12 cellular contexts compared by ENCODE assay signal in the genomic region with DNA sequence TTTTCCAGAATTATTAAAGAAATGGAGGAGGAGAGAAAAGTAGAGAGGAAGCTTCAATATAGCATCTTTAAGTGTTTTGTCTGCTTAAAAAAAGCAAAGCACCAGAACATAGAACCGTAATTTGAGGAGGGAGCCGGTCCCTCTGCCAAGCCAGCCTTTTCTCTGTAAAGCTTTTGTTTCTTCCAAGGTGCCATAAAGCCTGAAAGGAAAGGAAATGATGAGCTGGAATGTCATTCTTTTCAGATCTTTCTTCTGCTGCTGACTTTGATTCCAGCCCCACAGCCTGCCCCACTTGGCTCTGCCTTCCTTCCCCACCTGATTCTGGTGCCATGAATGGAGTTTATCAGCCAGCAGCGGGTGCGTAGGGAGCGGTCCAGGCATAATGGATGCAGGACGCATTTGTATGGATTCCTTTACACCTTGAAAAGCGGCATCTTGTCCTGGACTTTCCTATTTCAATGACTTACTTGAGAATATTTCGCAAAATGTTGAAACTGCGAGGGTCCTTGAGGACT.
"Had no signal": no experiment of that assay in that cellular context is flagged by ENCODE, and none has a peak within 500 bp of the region (broad histone marks: within the 10 kb centered on the region; RNA-seq: fewer than 3 reads in every experiment).

No MANE protein-coding gene starts in this region.

- H3K36me3 Mint-ChIP-seq: natural killer cell treated with Interleukin-12 subunit alpha and Interleukin-12 subunit beta and Interleukin-15 and Interleukin-18, amount 100 ng/mL, for 72 hours; stimulated activated effector memory CD8-positive, alpha-beta T cell treated with anti-CD3 and anti-CD28 coated beads, Interleukin-12 subunit alpha, Interleukin-12 subunit beta, amount 100 ng/mL, for 72 hours had no signal

- H3K9me3 Mint-ChIP-seq: activated CD4-positive, alpha-beta memory T cell treated with anti-CD3 and anti-CD28 coated beads, Interleukin-2, amount 10 ng/mL, durations not matched to agents 7 days and 5 days; activated T-cell treated with anti-CD3 and anti-CD28 coated beads, Interleukin-2, amount 50 U/mL, for 24 hours; natural killer cell treated with Interleukin-12 subunit alpha and Interleukin-12 subunit beta and Interleukin-15 and Interleukin-18, amount 100 ng/mL, for 72 hours; stimulated activated effector memory CD8-positive, alpha-beta T cell treated with anti-CD3 and anti-CD28 coated beads, Interleukin-12 subunit alpha, Interleukin-12 subunit beta, amount 100 ng/mL, for 72 hours; T-helper 1 cell treated with Interleukin-12 subunit alpha and Interleukin-12 subunit beta and Interleukin-4 antibody, amounts not matched to agents 30 μg/mL and 1 μg/mL, for 36 hours had no signal

- H3K4me3 Mint-ChIP-seq: activated CD4-positive, alpha-beta memory T cell treated with anti-CD3 and anti-CD28 coated beads, Interleukin-2, amount 10 ng/mL, durations not matched to agents 7 days and 5 days; activated T-cell treated with anti-CD3 and anti-CD28 coated beads, Interleukin-2, amount 50 U/mL, for 24 hours; natural killer cell treated with Interleukin-12 subunit alpha and Interleukin-12 subunit beta and Interleukin-15 and Interleukin-18, amount 100 ng/mL, for 72 hours; stimulated activated effector memory CD8-positive, alpha-beta T cell treated with anti-CD3 and anti-CD28 coated beads, Interleukin-12 subunit alpha, Interleukin-12 subunit beta, amount 100 ng/mL, for 72 hours; T-helper 1 cell treated with Interleukin-12 subunit alpha and Interleukin-12 subunit beta and Interleukin-4 antibody, amounts not matched to agents 30 μg/mL and 1 μg/mL, for 36 hours had no signal

- H3K9me3 ChIP-seq: tibial artery had no signal

- H3K36me3 ChIP-seq: cardiac muscle cell, tibial artery had no signal

- H3K27me3 Mint-ChIP-seq: activated CD4-positive, alpha-beta memory T cell treated with anti-CD3 and anti-CD28 coated beads, Interleukin-2, amount 10 ng/mL, durations not matched to agents 7 days and 5 days; activated T-cell treated with anti-CD3 and anti-CD28 coated beads, Interleukin-2, amount 50 U/mL, for 24 hours had no signal

- ATAC-seq: left lobe of liver; natural killer cell treated with Interleukin-12 subunit alpha and Interleukin-12 subunit beta and Interleukin-15 and Interleukin-18, amount 100 ng/mL, for 72 hours; stimulated activated effector memory CD8-positive, alpha-beta T cell treated with anti-CD3 and anti-CD28 coated beads, Interleukin-12 subunit alpha, Interleukin-12 subunit beta, amount 100 ng/mL, for 72 hours had no signal

- H3K27me3 ChIP-seq: cardiac muscle cell, tibial artery had no signal

- H3K4me1 ChIP-seq: tibial artery had no signal

- H3K27ac Mint-ChIP-seq: activated CD4-positive, alpha-beta memory T cell treated with anti-CD3 and anti-CD28 coated beads, Interleukin-2, amount 10 ng/mL, durations not matched to agents 7 days and 5 days; activated T-cell treated with anti-CD3 and anti-CD28 coated beads, Interleukin-2, amount 50 U/mL, for 24 hours; natural killer cell treated with Interleukin-12 subunit alpha and Interleukin-12 subunit beta and Interleukin-15 and Interleukin-18, amount 100 ng/mL, for 72 hours; stimulated activated effector memory CD8-positive, alpha-beta T cell treated with anti-CD3 and anti-CD28 coated beads, Interleukin-12 subunit alpha, Interleukin-12 subunit beta, amount 100 ng/mL, for 72 hours; T-helper 1 cell treated with Interleukin-12 subunit alpha and Interleukin-12 subunit beta and Interleukin-4 antibody, amounts not matched to agents 30 μg/mL and 1 μg/mL, for 36 hours had no signal

- DNase-seq: activated CD4-positive, alpha-beta memory T cell treated with anti-CD3 and anti-CD28 coated beads, Interleukin-2, amount 10 ng/mL, durations not matched to agents 7 days and 5 days; activated CD4-positive, alpha-beta T cell treated with anti-CD3 and anti-CD28 coated beads for 4 hours; activated naive CD4-positive, alpha-beta T cell treated with anti-CD3 and anti-CD28 coated beads, Interleukin-2, amount 50 U/mL, for 16 hours; activated T-cell treated with anti-CD3 and anti-CD28 coated beads, Interleukin-2, amount 50 U/mL, for 24 hours; occipital lobe; stimulated activated CD4-positive, alpha-beta T cell treated with anti-CD3 and anti-CD28 coated beads, Interleukin-12 subunit alpha, Interleukin-12 subunit beta, amount 100 ng/mL, for 4 hours; tibial artery had no signal

- H3K27ac ChIP-seq: cardiac muscle cell, tibial artery had no signal

- H3K4me3 ChIP-seq: cardiac muscle cell, tibial artery had no signal

- H3K4me1 Mint-ChIP-seq: activated CD4-positive, alpha-beta memory T cell treated with anti-CD3 and anti-CD28 coated beads, Interleukin-2, amount 10 ng/mL, durations not matched to agents 7 days and 5 days; stimulated activated effector memory CD8-positive, alpha-beta T cell treated with anti-CD3 and anti-CD28 coated beads, Interleukin-12 subunit alpha, Interleukin-12 subunit beta, amount 100 ng/mL, for 72 hours had no signal
